In the genomic region with DNA sequence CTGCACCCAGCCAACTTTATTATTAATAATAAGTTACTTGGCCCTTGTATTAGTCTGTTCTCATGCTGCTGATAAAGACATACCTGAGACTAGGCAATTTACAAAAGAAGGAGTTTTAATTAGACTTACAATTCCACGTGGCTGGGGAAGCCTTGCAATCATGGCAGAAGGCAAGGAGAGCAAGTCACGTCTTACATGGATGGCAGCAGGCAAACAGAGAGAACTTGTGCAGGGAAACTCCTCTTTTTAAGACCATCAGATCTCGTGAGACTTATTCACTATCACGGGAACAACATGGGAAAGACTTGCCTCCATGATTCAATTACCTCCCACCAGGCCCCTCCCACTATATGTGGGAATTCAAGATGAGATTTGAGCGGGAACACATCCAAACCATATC, we compare ENCODE assay signal across 27 cellular contexts.
"Had no signal": no experiment of that assay in that cellular context is flagged by ENCODE, and none has a peak within 500 bp of the region (broad histone marks: within the 10 kb centered on the region; RNA-seq: fewer than 3 reads in every experiment).

No MANE protein-coding gene starts in this region.

- H3K27me3 ChIP-seq: stomach, suprapubic skin, testis, thyroid gland, tibial artery, tibial nerve, transverse colon, upper lobe of left lung, upper lobe of right lung, uterus, vagina had no signal

- DNase-seq: stimulated activated CD4-positive, alpha-beta T cell treated with anti-CD3 and anti-CD28 coated beads, Interleukin-2, amount 100 ng/mL, for 48 hours; stimulated activated CD4-positive, alpha-beta T cell treated with anti-CD3 and anti-CD28 coated beads, Interleukin-4, amount 100 ng/mL, for 1 hour; stimulated activated CD4-positive, alpha-beta T cell treated with anti-CD3 and anti-CD28 coated beads, Interleukin-4, amount 100 ng/mL, for 24 hours; stimulated activated CD4-positive, alpha-beta T cell treated with anti-CD3 and anti-CD28 coated beads, Interleukin-4, amount 100 ng/mL, for 4 hours; stimulated activated CD8-positive, alpha-beta memory T cell treated with anti-CD3 and anti-CD28 coated beads, Interleukin-4, amount 100 ng/mL, for 48 hours; stimulated activated naive B cell treated with anti-CD40 and anti-IgM and Interleukin-4, amounts not matched to agents 10 μg/mL and 1 μg/mL and 100 μg/mL, for 72 hours; stimulated activated naive CD4-positive, alpha-beta T cell; stimulated activated naive CD4-positive, alpha-beta T cell treated with Interleukin-2 at 50 U/mL for 16 hours; stimulated activated naive CD8-positive, alpha-beta T cell treated with anti-CD3 and anti-CD28 coated beads, Interleukin-15, amount 100 ng/mL, for 72 hours; stimulated activated naive CD8-positive, alpha-beta T cell treated with anti-CD3 and anti-CD28 coated beads, Interleukin-15, Interleukin-2, amounts not matched to agents 100 U/mL and 50 U/mL, for 24 hours; stomach; substantia nigra; testis; thyroid gland; tibial artery; transverse colon; trophoblast cell; upper lobe of left lung; upper lobe of right lung; uterus had no signal

- H3K4me3 ChIP-seq: stomach, suprapubic skin, testis, thoracic aorta, thyroid gland, tibial artery, tibial nerve, transverse colon, upper lobe of left lung, upper lobe of right lung, uterus, vagina had no signal

- H3K9me3 ChIP-seq: suprapubic skin, testis, thoracic aorta, thyroid gland, tibial artery, transverse colon, uterus, vagina had no signal

- H3K4me1 ChIP-seq: suprapubic skin, testis, thyroid gland, tibial artery, tibial nerve, transverse colon, upper lobe of left lung, upper lobe of right lung, uterus, vagina had no signal

- H3K36me3 ChIP-seq: suprapubic skin, thoracic aorta, thyroid gland, tibial artery, tibial nerve, transverse colon, upper lobe of left lung, upper lobe of right lung, uterus, vagina had no signal

- FAIRE-seq: urothelium cell line had no signal

- ATAC-seq: stimulated activated effector memory CD8-positive, alpha-beta T cell treated with anti-CD3 and anti-CD28 coated beads, Interleukin-12 subunit alpha, Interleukin-12 subunit beta, amount 100 ng/mL, for 72 hours; stimulated activated memory B cell treated with anti-CD40 and anti-IgM and Interleukin-4, amounts not matched to agents 10 μg/mL and 1 μg/mL and 100 μg/mL, for 72 hours; stimulated activated naive B cell treated with anti-CD40 and anti-IgM and Interleukin-4, amounts not matched to agents 10 μg/mL and 1 μg/mL and 100 μg/mL, for 72 hours; stimulated activated naive CD8-positive, alpha-beta T cell treated with anti-CD3 and anti-CD28 coated beads, Interleukin-15, amount 100 ng/mL, for 72 hours; stimulated activated naive CD8-positive, alpha-beta T cell treated with anti-CD3 and anti-CD28 coated beads, Interleukin-15, Interleukin-2, amounts not matched to agents 100 U/mL and 50 U/mL, for 24 hours; upper lobe of right lung had no signal

- H3K27ac ChIP-seq: stomach, suprapubic skin, testis, thoracic aorta, thyroid gland, tibial artery, tibial nerve, transverse colon, upper lobe of left lung, upper lobe of right lung, uterus, vagina had no signal
